Comparison of ENCODE assay signal across 9 cellular contexts in genomic region chr11:68956142-68956541, GRCh38. TPM values are rescaled to one million over a fixed set of nuclear protein-coding genes. Genes with fewer than 3 reads are reported as not detected.
A peak's percentile ranks its signal among the peaks of the same experiment; 100 is the strongest.
DNase-seq lines count a peak whose midpoint lies in the region; ATAC-seq and TF ChIP-seq lines count a peak whose summit lies in the region.
"Had no signal": no experiment of that assay in that cellular context is flagged by ENCODE, and none has a peak within 500 bp of the region (broad histone marks: within the 10 kb centered on the region; RNA-seq: fewer than 3 reads in every experiment).

No MANE protein-coding gene starts in this region.

- H4K20me1 ChIP-seq in PC-3 (ENCODE audit: low read length): no peaks in the 10 kb centered on the region

- no peak overlapping the region for H2AFZ ChIP-seq in PC-3 (ENCODE audit: low read length)

- no peak overlapping the region for H3K4me3 Mint-ChIP-seq in activated T-cell treated with anti-CD3 and anti-CD28 coated beads, Interleukin-2, amount 50 U/mL, for 72 hours
- H3K4me3 Mint-ChIP-seq in stimulated activated memory B cell treated with anti-CD40 and anti-IgM and Interleukin-4, amounts not matched to agents 10 μg/mL and 1 μg/mL and 100 μg/mL, for 72 hours: no peak overlapping the region

- CTCF ChIA-PET in PC-3 (lab: Charles Lee): no interaction called here

- H3K9ac ChIP-seq in PC-3 (ENCODE audit: low read length): no peak overlapping the region

- TF ChIP-seq CTCF in PC-3 (conservative IDR thresholded peaks at IDR 0.05; ENCODE audit: low read depth, low read length) (peak; percentile 58), epithelial cell of esophagus (IDR thresholded peaks at IDR 0.05; ENCODE audit: insufficient read depth, low read depth, low read length, missing control alignments) (peak; percentile 5)

- no peak overlapping the region for H3K4me2 ChIP-seq in PC-3 (ENCODE audit: low read length)

- H3K9me3 Mint-ChIP-seq in activated T-cell treated with anti-CD3 and anti-CD28 coated beads, Interleukin-2, amount 50 U/mL, for 72 hours: no peaks in the 10 kb centered on the region
- H3K9me3 Mint-ChIP-seq in stimulated activated memory B cell treated with anti-CD40 and anti-IgM and Interleukin-4, amounts not matched to agents 10 μg/mL and 1 μg/mL and 100 μg/mL, for 72 hours: no peaks in the 10 kb centered on the region

- no peak overlapping the region for H3K27ac Mint-ChIP-seq in activated T-cell treated with anti-CD3 and anti-CD28 coated beads, Interleukin-2, amount 50 U/mL, for 72 hours
- H3K27ac Mint-ChIP-seq in stimulated activated memory B cell treated with anti-CD40 and anti-IgM and Interleukin-4, amounts not matched to agents 10 μg/mL and 1 μg/mL and 100 μg/mL, for 72 hours: peak overlapping the region; percentile 42

- intact Hi-C loops in PC-3 (cut with micrococcal nuclease): no loop called here

- no peaks in the 10 kb centered on the region for H3K4me1 Mint-ChIP-seq in activated T-cell treated with anti-CD3 and anti-CD28 coated beads, Interleukin-2, amount 50 U/mL, for 72 hours (ENCODE audit: low read depth)
- peaks cover 14% of the 10 kb centered on the region for H3K4me1 Mint-ChIP-seq in stimulated activated memory B cell treated with anti-CD40 and anti-IgM and Interleukin-4, amounts not matched to agents 10 μg/mL and 1 μg/mL and 100 μg/mL, for 72 hours

- H3K36me3 ChIP-seq in PC-3 (ENCODE audit: low read depth, low read length): no peaks in the 10 kb centered on the region

- no peaks in the 10 kb centered on the region for H3K27me3 ChIP-seq in PC-3 (ENCODE audit: low read length)

- BruUV-seq in PC-3 (replicated peaks; lab: Mats Ljungman, UMichigan): no TSS peak

- ATAC-seq in activated T-cell treated with anti-CD3 and anti-CD28 coated beads, Interleukin-2, amount 50 U/mL, for 72 hours (replicated peaks in 1 of 2): peak; percentile 55 to 60
- ATAC-seq in PC-3: peak; percentile 27; the same call in 1 of the 2 replicates
- peak; percentile 46 for ATAC-seq in stimulated activated memory B cell treated with anti-CD40 and anti-IgM and Interleukin-4, amounts not matched to agents 10 μg/mL and 1 μg/mL and 100 μg/mL, for 72 hours
- no peak for ATAC-seq in GM19397 (IDR thresholded peaks at IDR 0.05; ENCODE audit: unreplicated experiment)

- POLR2A ChIA-PET in PC-3 (lab: Charles Lee; ENCODE audit: unreplicated experiment): no interaction called here

- DNase-seq in activated T-cell treated with anti-CD3 and anti-CD28 coated beads, Interleukin-2, amount 50 U/mL, for 72 hours: peak; percentile 39 to 52
- DNase-seq in activated T-cell treated with anti-CD3 and anti-CD28 coated beads for 4 hours (no peak), PC-3 (no peak), epithelial cell of esophagus (ENCODE audit: low read depth) (no peak), SKM-1 treated with dmso at 0.1 percent for 144 hours (lab: John Stamatoyannopoulos, UW; ENCODE audit: unreplicated experiment) (no peak), NCI-H1048 (lab: John Stamatoyannopoulos, UW) (no peak)

- peaks cover 8% of the 10 kb centered on the region; the same call in 1 of the 2 replicates for H3K4me1 ChIP-seq in PC-3 (ENCODE audit: insufficient read depth, low read length)

- H3K27ac ChIP-seq in PC-3 (ENCODE audit: low read length): no peak overlapping the region

- H3K79me2 ChIP-seq in PC-3 (ENCODE audit: low read length): no peaks in the 10 kb centered on the region

- H3K9me3 ChIP-seq in PC-3 (ENCODE audit: low read length): no peaks in the 10 kb centered on the region

- no peaks in the 10 kb centered on the region for H3K36me3 Mint-ChIP-seq in activated T-cell treated with anti-CD3 and anti-CD28 coated beads, Interleukin-2, amount 50 U/mL, for 72 hours (ENCODE audit: insufficient read depth in 2 of 2)
- no peaks in the 10 kb centered on the region for H3K36me3 Mint-ChIP-seq in stimulated activated memory B cell treated with anti-CD40 and anti-IgM and Interleukin-4, amounts not matched to agents 10 μg/mL and 1 μg/mL and 100 μg/mL, for 72 hours

- H3K9me2 ChIP-seq in PC-3 (replicated peaks; ENCODE audit: low read length): no peaks in the 10 kb centered on the region

- peaks cover 7% of the 10 kb centered on the region for H3K27me3 Mint-ChIP-seq in activated T-cell treated with anti-CD3 and anti-CD28 coated beads, Interleukin-2, amount 50 U/mL, for 72 hours (ENCODE audit: low read depth)
- H3K27me3 Mint-ChIP-seq in stimulated activated memory B cell treated with anti-CD40 and anti-IgM and Interleukin-4, amounts not matched to agents 10 μg/mL and 1 μg/mL and 100 μg/mL, for 72 hours: peaks cover 53% of the 10 kb centered on the region

- no peaks in the 10 kb centered on the region for H3F3A ChIP-seq in PC-3 (ENCODE audit: low read length, unreplicated experiment)

- H3K4me3 ChIP-seq in PC-3 (ENCODE audit: low read length) (no peak overlapping the region), epithelial cell of esophagus (ENCODE audit: low read length) (no peak overlapping the region)

RNA-seq across cellular contexts. Expression of gene MRGPRD, which starts 24.6 kb away (rescaled TPM):
- total RNA-seq in activated T-cell treated with anti-CD3 and anti-CD28 coated beads, Interleukin-2, amount 50 U/mL, for 72 hours: not detected
- not detected in 2 replicates for total RNA-seq in PC-3 (2014; rRNA removed)
- total RNA-seq: skeletal muscle tissue had no signal

RNA-seq across cellular contexts. Expression of gene IGHMBP2, which starts 52.5 kb away (rescaled TPM):
- 10 to 100 TPM; 29.2 to 40.6 TPM for total RNA-seq in activated T-cell treated with anti-CD3 and anti-CD28 coated beads, Interleukin-2, amount 50 U/mL, for 72 hours
- total RNA-seq in PC-3 (2014; rRNA removed): 20.5 and 22.5 TPM in 2 replicates

RNA-seq across cellular contexts. Expression of gene MRPL21, which starts 52.5 kb away (rescaled TPM):
- total RNA-seq in activated T-cell treated with anti-CD3 and anti-CD28 coated beads, Interleukin-2, amount 50 U/mL, for 72 hours: 10 to 100 TPM; 56.4 to 74.0 TPM
- 200 and 230 TPM in 2 replicates for total RNA-seq in PC-3 (2014; rRNA removed)

RNA-seq across cellular contexts. Expression of gene MRGPRF, which starts 56.9 kb away (rescaled TPM):
- not detected for total RNA-seq in activated T-cell treated with anti-CD3 and anti-CD28 coated beads, Interleukin-2, amount 50 U/mL, for 72 hours
- total RNA-seq in PC-3 (2014; rRNA removed): not detected in 2 replicates

Comparison
In these comparisons a context has a peak if more than half of its experiments do, and no peak if none do; other contexts are left out.
1. DNase-seq: peak in activated T-cell treated with anti-CD3 and anti-CD28 coated beads, Interleukin-2, amount 50 U/mL, for 72 hours (2 of 2); none in activated T-cell treated with anti-CD3 and anti-CD28 coated beads for 4 hours (single experiment), PC-3 (single experiment), epithelial cell of esophagus (single experiment), SKM-1 treated with dmso at 0.1 percent for 144 hours (single experiment) and NCI-H1048 (single experiment).